ENCODE assay signal across 26 cellular contexts in the genomic region with DNA sequence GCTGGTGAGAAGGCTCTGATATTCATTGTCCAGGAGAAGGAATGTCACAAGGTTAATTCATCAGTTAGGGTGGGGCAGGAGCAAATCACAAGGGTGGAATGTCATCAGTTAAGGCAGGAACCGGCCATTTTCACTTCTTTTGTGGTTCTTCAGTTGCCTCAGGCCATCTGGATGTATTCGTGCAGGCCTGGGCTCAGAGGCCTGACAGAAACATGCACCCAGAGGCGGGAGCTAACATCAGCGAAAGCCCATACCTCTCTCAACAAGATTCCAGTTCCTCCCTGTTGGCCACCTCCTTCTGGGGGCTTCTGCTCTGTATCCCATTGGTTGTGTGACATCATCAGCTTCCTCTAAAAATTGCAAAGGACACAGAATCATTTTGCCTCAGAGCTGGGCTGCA.
DNase-seq lines count a peak whose midpoint lies in the region; ATAC-seq, FAIRE-seq and TF ChIP-seq lines count a peak whose summit lies in the region.
"Had no signal": no experiment of that assay in that cellular context is flagged by ENCODE, and none has a peak within 500 bp of the region (broad histone marks: within the 10 kb centered on the region; RNA-seq: fewer than 3 reads in every experiment).

No MANE protein-coding gene starts in this region.

- no peak overlapping the region for H3K56ac ChIP-seq in mesendoderm (ENCODE audit: low read length)

- no peaks in the 10 kb centered on the region for H4K20me1 ChIP-seq in mammary epithelial cell (ENCODE audit: insufficient read depth, low read length)
- no peaks in the 10 kb centered on the region for H4K20me1 ChIP-seq in K562 (replicated peaks; ENCODE audit: control insufficient read depth, insufficient read depth, low read length)

- no peak for TF ChIP-seq EP300 in K562 (IDR thresholded peaks at IDR 0.05; ENCODE audit: low read length)
- no peak for TF ChIP-seq EP300 in ovary (IDR thresholded peaks at IDR 0.05)

- H3K27ac Mint-ChIP-seq in MCF 10A (ENCODE audit: low read depth, unreplicated experiment): no peak overlapping the region
- peak overlapping the region; percentile 57 for H3K27ac Mint-ChIP-seq in type B pancreatic cell
- H3K27ac Mint-ChIP-seq in activated T-cell treated with anti-CD3 and anti-CD28 coated beads, Interleukin-2, amount 50 U/mL, for 24 hours: no peak overlapping the region
- H3K27ac Mint-ChIP-seq: CD14-positive monocyte; CD8-positive, alpha-beta memory T cell had no signal

- H3K27me3 Mint-ChIP-seq in MCF 10A (ENCODE audit: insufficient read depth, unreplicated experiment) (no peaks in the 10 kb centered on the region), type B pancreatic cell (no peaks in the 10 kb centered on the region)
- H3K27me3 Mint-ChIP-seq in activated T-cell treated with anti-CD3 and anti-CD28 coated beads, Interleukin-2, amount 50 U/mL, for 24 hours: peaks cover 3% of the 10 kb centered on the region

- DNase-seq in mammary epithelial cell (no peak), MCF 10A (ENCODE audit: unreplicated experiment) (no peak), K562 (ENCODE audit: extremely low read depth in 1 of 4, low spot score in 3 of 4) (no peak), mesendoderm (peak; percentile 44), type B pancreatic cell (ENCODE audit: extremely low spot score, unreplicated experiment) (no peak), ovary (no peak)
- no peak for DNase-seq in activated T-cell treated with anti-CD3 and anti-CD28 coated beads, Interleukin-2, amount 50 U/mL, for 24 hours
- DNase-seq: BE2C; Calu3; CD8-positive, alpha-beta memory T cell; DND-41; KBM-7; MG63; NCI-H1105 treated with DMSO at 0.1 percent for 48 hours; NCI-H146; NCI-H1930; NCI-H2107; NCI-H524 treated with DMSO at 0.1 percent for 48 hours; NCI-H774; Right ventricle myocardium superior had no signal

- no peak overlapping the region for H4K8ac ChIP-seq in mesendoderm (ENCODE audit: low read depth, low read length)

- TF ChIP-seq CTCF in mammary epithelial cell (conservative IDR thresholded peaks at IDR 0.05 in 1 of 2, IDR thresholded peaks at IDR 0.05 in 1 of 2; ENCODE audit: extremely low read depth in 1 of 2, insufficient read depth in 1 of 2, low read depth in 1 of 2, low read length in 2 of 2) (no peak), MCF 10A (IDR thresholded peaks at IDR 0.05; ENCODE audit: unreplicated experiment) (no peak), K562 (IDR thresholded peaks at IDR 0.05 in 2 of 3, conservative IDR thresholded peaks at IDR 0.05 in 1 of 3; ENCODE audit: insufficient read depth in 2 of 3, low read depth in 1 of 3, low read length in 3 of 3) (no peak), type B pancreatic cell (conservative IDR thresholded peaks at IDR 0.05) (no peak), ovary (IDR thresholded peaks at IDR 0.05) (no peak)

- H3K27ac ChIP-seq in mammary epithelial cell (ENCODE audit: insufficient read depth, low read depth, low read length) (no peak overlapping the region), K562 (ENCODE audit: extremely low read depth, low read depth, low read length) (no peak overlapping the region), mesendoderm (ENCODE audit: low read depth, low read length) (no peak overlapping the region), ovary (no peak overlapping the region)
- H3K27ac ChIP-seq: 22Rv1, SJSA1 had no signal

- TF ChIP-seq RAD21 in K562 (CRISPR knock-in tag; conservative IDR thresholded peaks at IDR 0.05 in 1 of 2, IDR thresholded peaks at IDR 0.05 in 1 of 2): no peak

- POLR2A ChIA-PET in MCF 10A (lab: Yijun Ruan, JAX): no interaction called here
- POLR2A ChIA-PET in K562 (lab: Yijun Ruan, JAX): interaction anchor here (1.5 kb wide), 1 partner anchor 83 kb away, joined by 3 read pairs; no protein-coding TSS in a partner anchor

- no peaks in the 10 kb centered on the region for H3K27me3 ChIP-seq in mammary epithelial cell (ENCODE audit: insufficient read depth, low read length)
- peaks cover 3 to 19% of the 10 kb centered on the region in 2 experiments; a peak in 3 of 5 replicates for H3K27me3 ChIP-seq in K562 (ENCODE audit: control insufficient read depth in 2 of 2, insufficient read depth in 2 of 2, low read length in 2 of 2)
- H3K27me3 ChIP-seq in mesendoderm (ENCODE audit: insufficient read depth, low read length, poor library complexity): no peaks in the 10 kb centered on the region
- H3K27me3 ChIP-seq in ovary: no peaks in the 10 kb centered on the region
- H3K27me3 ChIP-seq: BE2C, MG63, SJSA1 had no signal

- intact Hi-C loops in mammary epithelial cell (cut with micrococcal nuclease) (no loop called here), MCF 10A (cut with micrococcal nuclease) (no loop called here), K562 (cut with micrococcal nuclease) (no loop called here), ovary (cut with DNase I) (no loop called here)

- ATAC-seq in K562 (no peak), HG03097 (IDR thresholded peaks at IDR 0.05; ENCODE audit: low FRiP score, unreplicated experiment) (no peak)

- no peak overlapping the region for H4K5ac ChIP-seq in mesendoderm (ENCODE audit: low read length)

- H3K4me3 ChIP-seq in mammary epithelial cell (replicated peaks in 1 of 3; ENCODE audit: insufficient read depth in 1 of 3, low read depth in 2 of 3, low read length in 3 of 3): no peak overlapping the region
- no peak overlapping the region for H3K4me3 ChIP-seq in K562
- no peak overlapping the region for H3K4me3 ChIP-seq in mesendoderm (ENCODE audit: low read length)
- H3K4me3 ChIP-seq in ovary: no peak overlapping the region
- H3K4me3 ChIP-seq: MG63, SJSA1 had no signal

- no peak overlapping the region for H2BK120ac ChIP-seq in mesendoderm (ENCODE audit: low read depth, low read length)

- H3K9me3 ChIP-seq in mammary epithelial cell (replicated peaks; ENCODE audit: insufficient read depth, low read length) (peaks cover 3% of the 10 kb centered on the region), K562 (replicated peaks; ENCODE audit: control insufficient read depth, insufficient read depth, low read depth, low read length) (no peaks in the 10 kb centered on the region; the same call in 1 of the 2 replicates), ovary (no peaks in the 10 kb centered on the region)
- H3K9me3 ChIP-seq: BE2C, SJSA1 had no signal

- dilution Hi-C loops in mammary epithelial cell (cut with HindIII; ENCODE audit: low sequenced_read_pairs): no loop called here

- H3K4me1 Mint-ChIP-seq in MCF 10A (ENCODE audit: insufficient read depth, unreplicated experiment): no peaks in the 10 kb centered on the region
- H3K4me1 Mint-ChIP-seq in type B pancreatic cell (ENCODE audit: unreplicated experiment): peaks cover 20% of the 10 kb centered on the region
- no peaks in the 10 kb centered on the region for H3K4me1 Mint-ChIP-seq in activated T-cell treated with anti-CD3 and anti-CD28 coated beads, Interleukin-2, amount 50 U/mL, for 24 hours (ENCODE audit: low read depth)

- H3K36me3 ChIP-seq in mammary epithelial cell (ENCODE audit: insufficient read depth, low read length) (no peaks in the 10 kb centered on the region), K562 (ENCODE audit: control insufficient read depth, insufficient read depth, low read length) (no peaks in the 10 kb centered on the region), mesendoderm (ENCODE audit: control insufficient read depth, insufficient read depth, low read length) (no peaks in the 10 kb centered on the region), ovary (no peaks in the 10 kb centered on the region)
- H3K36me3 ChIP-seq: BE2C, MG63, SJSA1 had no signal

- BruUV-seq in mammary epithelial cell (replicated peaks; lab: Mats Ljungman, UMichigan): no TSS peak
- BruUV-seq in MCF 10A (replicated peaks; lab: Mats Ljungman, UMichigan): no TSS peak
- no TSS peak for BruUV-seq in K562 (replicated peaks; lab: Mats Ljungman, UMichigan)

- no peak overlapping the region for H3K4ac ChIP-seq in mesendoderm (ENCODE audit: low read depth, low read length)

- TF ChIP-seq POLR2A in K562 (conservative IDR thresholded peaks at IDR 0.05) (no peak), ovary (IDR thresholded peaks at IDR 0.05) (no peak)

- peak overlapping the region; percentile 27 for H2AFZ ChIP-seq in mammary epithelial cell (ENCODE audit: low read depth, low read length)
- H2AFZ ChIP-seq in K562 (ENCODE audit: low read depth, low read length): no peak overlapping the region

- WGBS in mammary epithelial cell (ENCODE audit: low coverage, missing lambda C conversion rate): 54% methylated on average over 4 of the region's 4 CpGs
- 5% methylated on average over 4 of the region's 4 CpGs for WGBS in K562 (ENCODE audit: insufficient coverage, low coverage, missing lambda C conversion rate)
- no CpG with 5 or more reads among the region's 4 CpGs for WGBS in mesendoderm (ENCODE audit: extremely low coverage, insufficient coverage, low lambda C conversion rate)
- 85 to 91% (median 89%) methylated on average over 4 of the region's 4 CpGs for whole genome bisulfite sequencing in ovary, 3 donors

- H3K79me1 ChIP-seq in mesendoderm (ENCODE audit: low read length): no peaks in the 10 kb centered on the region

- H3K4me2 ChIP-seq in mammary epithelial cell (ENCODE audit: insufficient read depth, low read depth, low read length) (no peak overlapping the region), K562 (ENCODE audit: insufficient read depth, low read length) (no peak overlapping the region), mesendoderm (ENCODE audit: low read length) (no peak overlapping the region)

- no peak overlapping the region for H2AK5ac ChIP-seq in mesendoderm (ENCODE audit: low read length)

- no peak overlapping the region for H3K23ac ChIP-seq in mesendoderm (ENCODE audit: low read length)

- in situ Hi-C loops in mammary epithelial cell (cut with MboI; ENCODE audit: low sequenced_read_pairs in 2 of 2): no loop called here
- in situ Hi-C loops in K562 (cut with MboI): no loop called here

- H2BK15ac ChIP-seq in mesendoderm (replicated peaks; ENCODE audit: low read depth): no peak overlapping the region

- no peak overlapping the region for H2BK5ac ChIP-seq in mesendoderm (ENCODE audit: low read length)

- H3K9me3 Mint-ChIP-seq in MCF 10A (ENCODE audit: unreplicated experiment) (peaks cover 14% of the 10 kb centered on the region), type B pancreatic cell (peaks cover 5% of the 10 kb centered on the region)
- H3K9me3 Mint-ChIP-seq in activated T-cell treated with anti-CD3 and anti-CD28 coated beads, Interleukin-2, amount 50 U/mL, for 24 hours: no peaks in the 10 kb centered on the region

- H3K4me1 ChIP-seq in mammary epithelial cell (ENCODE audit: insufficient read depth, low read length): no peaks in the 10 kb centered on the region
- no peaks in the 10 kb centered on the region for H3K4me1 ChIP-seq in K562 (replicated peaks in 1 of 2; ENCODE audit: control insufficient read depth in 2 of 2, insufficient read depth in 2 of 2, low read length in 2 of 2)
- peaks cover 5% of the 10 kb centered on the region for H3K4me1 ChIP-seq in mesendoderm (ENCODE audit: control insufficient read depth, low read depth, low read length)
- no peaks in the 10 kb centered on the region for H3K4me1 ChIP-seq in ovary (ENCODE audit: insufficient read depth)
- H3K4me1 ChIP-seq: SJSA1 had no signal

- H3K79me2 ChIP-seq in mammary epithelial cell (ENCODE audit: insufficient read depth, low read length) (no peaks in the 10 kb centered on the region), K562 (ENCODE audit: control insufficient read depth, insufficient read depth, low read length) (no peaks in the 10 kb centered on the region), mesendoderm (ENCODE audit: control insufficient read depth, insufficient read depth, low read length) (no peaks in the 10 kb centered on the region)

- H3K36me3 Mint-ChIP-seq in MCF 10A (ENCODE audit: insufficient read depth, unreplicated experiment) (no peaks in the 10 kb centered on the region), type B pancreatic cell (no peaks in the 10 kb centered on the region)
- no peaks in the 10 kb centered on the region for H3K36me3 Mint-ChIP-seq in activated T-cell treated with anti-CD3 and anti-CD28 coated beads, Interleukin-2, amount 50 U/mL, for 24 hours (ENCODE audit: low read depth)
- H3K36me3 Mint-ChIP-seq: CD14-positive monocyte; CD8-positive, alpha-beta memory T cell had no signal

- no peak overlapping the region for H3K9ac ChIP-seq in mammary epithelial cell (ENCODE audit: insufficient read depth, low read length)
- no peak overlapping the region for H3K9ac ChIP-seq in K562 (ENCODE audit: insufficient read depth in 1 of 2, low read depth in 2 of 2, low read length in 2 of 2)
- no peak overlapping the region for H3K9ac ChIP-seq in mesendoderm (ENCODE audit: low read length)

- CTCF ChIA-PET in mammary epithelial cell (lab: Charles Lee; ENCODE audit: low non-redundant PET) (no interaction called here), MCF 10A (lab: Yijun Ruan, JAX) (interaction anchor here (1.5 kb wide), 1 partner anchor 123 kb away, joined by 4 read pairs; no protein-coding TSS in a partner anchor), K562 (lab: Yijun Ruan, JAX; ENCODE audit: low intra/inter-chr PET ratio) (no interaction called here)

- H3K4me3 Mint-ChIP-seq in MCF 10A (ENCODE audit: unreplicated experiment) (no peak overlapping the region), type B pancreatic cell (no peak overlapping the region)
- H3K4me3 Mint-ChIP-seq in activated T-cell treated with anti-CD3 and anti-CD28 coated beads, Interleukin-2, amount 50 U/mL, for 24 hours: no peak overlapping the region
- H3K4me3 Mint-ChIP-seq: CD14-positive monocyte; CD8-positive, alpha-beta memory T cell had no signal

- no peak for FAIRE-seq in K562 (lab: Jason Lieb, UNC)
- FAIRE-seq: GM19239, RCC 7860 had no signal

- H3K9me1 ChIP-seq in K562 (ENCODE audit: control insufficient read depth, insufficient read depth, low read length): no peaks in the 10 kb centered on the region

- no peak overlapping the region for H3K18ac ChIP-seq in mesendoderm (ENCODE audit: low read length)
